13 cellular contexts compared by ENCODE assay signal in the genomic region with DNA sequence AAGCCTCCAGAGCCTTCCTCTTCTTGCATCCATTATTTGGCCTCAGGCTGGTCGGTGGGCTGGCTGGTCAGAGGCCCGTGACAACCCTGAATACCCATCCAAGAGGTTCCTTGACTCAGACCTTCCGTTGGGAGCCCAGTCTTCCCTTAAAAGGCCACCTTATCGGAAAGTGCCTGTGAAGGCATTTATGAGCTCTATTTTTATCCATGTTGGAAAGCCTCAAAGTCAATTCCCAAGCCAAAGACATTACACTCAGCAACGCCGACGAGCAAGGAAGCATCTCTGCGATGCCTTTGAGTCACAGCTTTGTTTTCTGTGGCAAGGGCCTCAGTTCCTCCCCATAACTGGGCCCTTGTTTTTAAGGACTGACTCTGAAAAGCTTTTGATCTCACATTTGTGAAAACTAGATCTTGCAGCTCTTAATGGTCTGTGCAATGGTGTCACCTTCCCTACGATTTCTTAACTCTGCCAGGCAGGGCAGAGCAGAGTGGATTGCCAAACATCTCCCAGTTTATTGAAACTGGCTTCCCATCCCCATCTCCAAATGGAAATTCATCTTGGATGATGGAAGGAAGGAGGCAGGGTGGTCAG. TPM values are rescaled to one million over a fixed set of nuclear protein-coding genes. Genes with fewer than 3 reads are reported as not detected.
DNase-seq lines count a peak whose midpoint lies in the region; ATAC-seq and TF ChIP-seq lines count a peak whose summit lies in the region.
"Had no signal": no experiment of that assay in that cellular context is flagged by ENCODE, and none has a peak within 500 bp of the region (broad histone marks: within the 10 kb centered on the region; RNA-seq: fewer than 3 reads in every experiment).

No MANE protein-coding gene starts in this region.

- no peak overlapping the region for H3K4me3 ChIP-seq in adipocyte (ENCODE audit: low read length)
- no peak overlapping the region for H3K4me3 ChIP-seq in fibroblast of the aortic adventitia (ENCODE audit: low read depth, low read length)
- H3K4me3 ChIP-seq in upper lobe of left lung: no peak overlapping the region
- H3K4me3 ChIP-seq: Peyer's patch had no signal

- no peak for TF ChIP-seq EP300 in upper lobe of left lung (IDR thresholded peaks at IDR 0.05)

- H3K9ac ChIP-seq in adipocyte (ENCODE audit: low read length): peak overlapping the region; percentile 66

- ATAC-seq in upper lobe of left lung (ENCODE audit: low FRiP score in 2 of 2) (peak in 1 of 2 donors; percentile 10), HG03196 (IDR thresholded peaks at IDR 0.05; ENCODE audit: unreplicated experiment) (no peak)
- ATAC-seq: foreskin keratinocyte had no signal

- DNase-seq in adipocyte (ENCODE audit: low read depth): no peak
- peak; percentile 94 for DNase-seq in fibroblast of the aortic adventitia (ENCODE audit: low read depth)
- DNase-seq in myocyte (ENCODE audit: low read depth): peak; percentile 74
- no peak for DNase-seq in upper lobe of left lung
- DNase-seq in GM19238 (ENCODE audit: insufficient read length, low spot score): no peak
- no peak for DNase-seq in COLO668 (lab: John Stamatoyannopoulos, UW; ENCODE audit: unreplicated experiment)
- DNase-seq: amniotic stem cell, DND-41, foreskin keratinocyte, naive B cell, NCI-H187 treated with DMSO at 0.1 percent for 48 hours had no signal

- H3K27me3 ChIP-seq in adipocyte (replicated peaks; ENCODE audit: control insufficient read depth, insufficient read depth, low read length) (peaks cover 6% of the 10 kb centered on the region), upper lobe of left lung (no peaks in the 10 kb centered on the region)
- H3K27me3 ChIP-seq: foreskin keratinocyte, Peyer's patch had no signal

- no peaks in the 10 kb centered on the region for H3K36me3 ChIP-seq in adipocyte (ENCODE audit: control insufficient read depth, insufficient read depth, low read length, severe bottlenecking)
- no peaks in the 10 kb centered on the region for H3K36me3 ChIP-seq in upper lobe of left lung
- H3K36me3 ChIP-seq: Peyer's patch had no signal

- H3K27ac ChIP-seq in upper lobe of left lung: peak overlapping the region in 3 of 4 donors; percentile 50 to 85 (median 67)
- H3K27ac ChIP-seq: foreskin keratinocyte had no signal

- no peak for TF ChIP-seq POLR2A in upper lobe of left lung (IDR thresholded peaks at IDR 0.05)

- H3K9me3 ChIP-seq in adipocyte (ENCODE audit: control insufficient read depth, low read length) (no peaks in the 10 kb centered on the region), upper lobe of left lung (no peaks in the 10 kb centered on the region)
- H3K9me3 ChIP-seq: Peyer's patch had no signal

- 82 to 83% methylated on average over 9 of the region's 9 CpGs for WGBS in upper lobe of left lung, 2 donors

- peaks cover 14% of the 10 kb centered on the region for H3K4me1 ChIP-seq in adipocyte (ENCODE audit: control insufficient read depth, insufficient read depth, low read length)
- H3K4me1 ChIP-seq in upper lobe of left lung: peaks cover 35 to 57% (median 45%) of the 10 kb centered on the region in 4 donors
- H3K4me1 ChIP-seq: foreskin keratinocyte had no signal

- no peak for TF ChIP-seq CTCF in fibroblast of the aortic adventitia (IDR thresholded peaks at IDR 0.05; ENCODE audit: insufficient read depth, low read length)
- TF ChIP-seq CTCF in upper lobe of left lung (IDR thresholded peaks at IDR 0.05): no peak

RNA-seq across cellular contexts. Expression of a gene that starts 13.3 kb away (rescaled TPM):
- total RNA-seq in fibroblast of the aortic adventitia (ENCODE audit: low replicate concordance) (46.1 and 85.4 TPM in 2 replicates), myocyte (35.7 and 47.1 TPM in 2 replicates), upper lobe of left lung (10 to 100 TPM; 56.6 to 99.2 (median 80.4) TPM)
- polyA plus RNA-seq in myocyte (2012): 32.7 TPM

RNA-seq across cellular contexts. Expression of a gene that starts 16.6 kb away (rescaled TPM):
- 24.5 and 59.7 TPM in 2 replicates for total RNA-seq in fibroblast of the aortic adventitia (ENCODE audit: low replicate concordance)
- 88.3 and 96.5 TPM in 2 replicates for total RNA-seq in myocyte
- 86.4 TPM for polyA plus RNA-seq in myocyte (2012)
- total RNA-seq in upper lobe of left lung: 10 to 100 TPM; 16.2 to 57.4 (median 42.2) TPM

Comparison
In these comparisons a context has a peak if more than half of its experiments do, and no peak if none do; other contexts are left out.
1. DNase-seq: peak in fibroblast of the aortic adventitia (single experiment) and myocyte (single experiment); none in adipocyte (single experiment), upper lobe of left lung (0 of 2), GM19238 (single experiment) and COLO668 (single experiment).